In genomic region chr22:29603358-29604191, GRCh38 we compare ENCODE assay signal across 8 cellular contexts. TPM values are rescaled to one million over a fixed set of nuclear protein-coding genes. Genes with fewer than 3 reads are reported as not detected.
A peak's percentile ranks its signal among the peaks of the same experiment; 100 is the strongest.
DNase-seq lines count a peak whose midpoint lies in the region; ATAC-seq and TF ChIP-seq lines count a peak whose summit lies in the region.

TSS of gene NF2 (plus strand) at chr22:29603633. CDS start at chr22:29603999, 366 bp downstream.

- H3K4me1 ChIP-seq in ectodermal cell (ENCODE audit: control insufficient read depth, insufficient read depth, low read length) = peaks cover 5% of the 10 kb centered on the region
- peaks cover 16% of the 10 kb centered on the region for H3K4me1 ChIP-seq in lower lobe of right lung

- H3K36me3 ChIP-seq in ectodermal cell (ENCODE audit: control insufficient read depth, insufficient read depth, low read length) (no peaks in the 10 kb centered on the region), lower lobe of right lung (no peaks in the 10 kb centered on the region)

- TF ChIP-seq CTCF in lower lobe of right lung (IDR thresholded peaks at IDR 0.05) = no peak

- H3K9me3 ChIP-seq in ectodermal cell (ENCODE audit: control insufficient read depth, low read length) (no peaks in the 10 kb centered on the region), lower lobe of right lung (no peaks in the 10 kb centered on the region)

- H3K27ac ChIP-seq in ectodermal cell (ENCODE audit: insufficient read depth, low read depth, low read length, poor library complexity, severe bottlenecking) (peak within 1 kb of the TSS; percentile 67), lower lobe of right lung (peak within 1 kb of the TSS; percentile 96)

- intact Hi-C loops in lower lobe of right lung (cut with DNase I) = no loop called here

- DNase-seq in CMK (ENCODE audit: low read depth) (peak; percentile 99), HS-27A (ENCODE audit: low read depth) (peak; percentile 97), NK-92 (lab: John Stamatoyannopoulos, UW; ENCODE audit: unreplicated experiment) (peak; percentile 94), lower lobe of right lung (peak; percentile 99)
- DNase-seq in activated CD8-positive, alpha-beta memory T cell treated with anti-CD3 and anti-CD28 coated beads for 1 hour (ENCODE audit: extremely low read depth in 1 of 2, low read depth in 1 of 2) = peak; percentile 94 to 95
- peak; percentile 95 to 98 (median 97) for DNase-seq in stimulated activated CD4-positive, alpha-beta T cell treated with anti-CD3 and anti-CD28 coated beads, TNF-alpha, amount 100 ng/mL, for 24 hours (ENCODE audit: low read depth in 3 of 3)

- 0% methylated on average over 84 of the region's 84 CpGs for WGBS in ectodermal cell, 2 experiments

- ATAC-seq in GM19467 (IDR thresholded peaks at IDR 0.05; ENCODE audit: unreplicated experiment) (peak; percentile 94), lower lobe of right lung (peak; percentile 99 to 100)

- no peaks in the 10 kb centered on the region for H3K27me3 ChIP-seq in ectodermal cell (ENCODE audit: control insufficient read depth, insufficient read depth, low read length, poor library complexity, severe bottlenecking)
- no peaks in the 10 kb centered on the region for H3K27me3 ChIP-seq in lower lobe of right lung (ENCODE audit: low read depth)

- H3K4me3 ChIP-seq in ectodermal cell (ENCODE audit: insufficient read depth, low read depth, low read length) = peak within 1 kb of the TSS; percentile 82
- peak within 1 kb of the TSS; percentile 96 for H3K4me3 ChIP-seq in lower lobe of right lung

RNA-seq across cellular contexts. Expression of gene NF2, which starts in this region (rescaled TPM):
- polyA plus RNA-seq in ectodermal cell (2013, experiment 1 of 4) = 29.2 TPM
- polyA plus RNA-seq in ectodermal cell (2013, experiment 2 of 4) = 26.2 TPM
- polyA plus RNA-seq in ectodermal cell (2013, experiment 3 of 4) = 16.1 TPM
- polyA plus RNA-seq in ectodermal cell (2013, experiment 4 of 4) = 16.3 TPM
- 42.4 TPM for total RNA-seq in lower lobe of right lung

Comparison
In these comparisons a context has a peak if more than half of its experiments do, and no peak if none do; other contexts are left out.
1. Peak in every context shown above with its lines: DNase-seq, ATAC-seq, H3K4me3 ChIP-seq and H3K27ac ChIP-seq.